Comparison of ENCODE assay signal across 8 cellular contexts in the genomic region with DNA sequence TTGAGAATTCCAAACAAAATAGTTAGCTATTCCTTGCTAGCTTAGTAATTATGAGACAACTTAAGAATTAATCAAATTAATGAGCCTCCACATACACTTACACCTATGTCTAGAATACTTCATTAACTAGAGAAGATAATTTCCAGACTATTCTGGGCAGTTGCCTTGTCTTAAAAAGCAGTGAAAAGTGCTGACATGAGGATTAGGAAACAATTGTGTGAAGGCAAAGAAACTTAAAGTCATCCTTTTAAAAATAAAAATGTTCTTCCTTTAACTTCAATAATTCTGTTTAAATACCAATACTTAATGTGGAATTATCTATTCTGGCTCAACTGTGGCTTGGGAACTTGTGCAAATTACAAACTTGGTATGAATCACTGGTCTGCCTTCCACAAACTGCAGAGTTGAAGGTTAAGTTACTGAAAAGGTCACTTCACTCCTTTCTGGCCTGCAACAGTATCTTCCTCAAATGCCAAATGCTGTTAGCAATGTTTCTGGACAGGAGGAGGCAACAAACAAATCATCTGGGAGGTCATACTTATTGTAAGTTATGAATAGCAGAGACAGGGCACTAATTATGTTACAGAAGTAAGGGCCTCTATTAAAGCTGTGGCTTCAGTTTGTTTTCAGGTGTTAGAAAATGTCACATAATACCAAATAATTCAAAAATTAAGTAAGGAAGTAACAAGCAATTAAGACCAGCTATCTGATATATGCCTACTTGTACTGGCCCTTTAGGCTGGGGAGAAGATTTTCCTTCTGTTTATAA. TPM values are rescaled to one million over a fixed set of nuclear protein-coding genes. Genes with fewer than 3 reads are reported as not detected.
DNase-seq lines count a peak whose midpoint lies in the region; ATAC-seq and TF ChIP-seq lines count a peak whose summit lies in the region.

No MANE protein-coding gene starts in this region.

- H3K9ac ChIP-seq in adipocyte (ENCODE audit: low read length): peak overlapping the region; percentile 35

- H3K27me3 Mint-ChIP-seq in activated CD4-positive, alpha-beta T cell treated with anti-CD3 and anti-CD28 coated beads, Interleukin-2, amount 10 ng/mL, durations not matched to agents 24 days and 14 days: no peaks in the 10 kb centered on the region

- no peak for ATAC-seq in HG02973 (IDR thresholded peaks at IDR 0.05; ENCODE audit: unreplicated experiment)

- H3K36me3 Mint-ChIP-seq in activated CD4-positive, alpha-beta T cell treated with anti-CD3 and anti-CD28 coated beads, Interleukin-2, amount 10 ng/mL, durations not matched to agents 24 days and 14 days (ENCODE audit: low read depth): peaks cover 30% of the 10 kb centered on the region

- DNase-seq in activated CD4-positive, alpha-beta T cell treated with anti-CD3 and anti-CD28 coated beads, Interleukin-2, amount 10 ng/mL, durations not matched to agents 24 days and 14 days: no peak
- no peak for DNase-seq in activated CD4-positive, alpha-beta T cell treated with anti-CD3 and anti-CD28 coated beads, Interleukin-2, amount 50 U/mL, for 48 hours
- DNase-seq in adipocyte (ENCODE audit: low read depth) (peak; percentile 69), left kidney (ENCODE audit: low read depth, low spot score) (peak; percentile 73), testis (peak; percentile 40), NCI-H2081 (lab: John Stamatoyannopoulos, UW) (no peak)
- DNase-seq in stimulated activated CD4-positive, alpha-beta T cell treated with anti-CD3 and anti-CD28 coated beads, Interleukin-2, amount 100 ng/mL, for 24 hours: no peak

- H3K9me3 ChIP-seq in adipocyte (ENCODE audit: control insufficient read depth, low read length): no peaks in the 10 kb centered on the region
- H3K9me3 ChIP-seq in testis: no peaks in the 10 kb centered on the region

- H3K27ac Mint-ChIP-seq in activated CD4-positive, alpha-beta T cell treated with anti-CD3 and anti-CD28 coated beads, Interleukin-2, amount 10 ng/mL, durations not matched to agents 24 days and 14 days: peak overlapping the region; percentile 80

- peaks cover 56% of the 10 kb centered on the region for H3K4me1 Mint-ChIP-seq in activated CD4-positive, alpha-beta T cell treated with anti-CD3 and anti-CD28 coated beads, Interleukin-2, amount 10 ng/mL, durations not matched to agents 24 days and 14 days

- TF ChIP-seq POLR2A in testis (IDR thresholded peaks at IDR 0.05): no peak

- no peak for TF ChIP-seq CTCF in testis (IDR thresholded peaks at IDR 0.05)

- intact Hi-C loops in activated CD4-positive, alpha-beta T cell treated with anti-CD3 and anti-CD28 coated beads, Interleukin-2, amount 10 ng/mL, durations not matched to agents 24 days and 14 days (cut with micrococcal nuclease): no loop called here
- intact Hi-C loops in testis (cut with DNase I; ENCODE audit: low total_unique reads): no loop called here

- H3K9me3 Mint-ChIP-seq in activated CD4-positive, alpha-beta T cell treated with anti-CD3 and anti-CD28 coated beads, Interleukin-2, amount 10 ng/mL, durations not matched to agents 24 days and 14 days: no peaks in the 10 kb centered on the region

- H3K4me3 ChIP-seq in adipocyte (ENCODE audit: low read length): peak overlapping the region; percentile 34
- no peak overlapping the region for H3K4me3 ChIP-seq in testis

- H3K36me3 ChIP-seq in adipocyte (ENCODE audit: control insufficient read depth, insufficient read depth, low read length, severe bottlenecking) (no peaks in the 10 kb centered on the region), testis (ENCODE audit: low read depth, missing control alignments) (no peaks in the 10 kb centered on the region)

- H3K27me3 ChIP-seq in adipocyte (replicated peaks; ENCODE audit: control insufficient read depth, insufficient read depth, low read length): no peaks in the 10 kb centered on the region
- no peaks in the 10 kb centered on the region for H3K27me3 ChIP-seq in testis

- peak overlapping the region; percentile 44 for H3K4me3 Mint-ChIP-seq in activated CD4-positive, alpha-beta T cell treated with anti-CD3 and anti-CD28 coated beads, Interleukin-2, amount 10 ng/mL, durations not matched to agents 24 days and 14 days

- H3K4me1 ChIP-seq in adipocyte (ENCODE audit: control insufficient read depth, insufficient read depth, low read length): peaks cover 62% of the 10 kb centered on the region
- H3K4me1 ChIP-seq in testis: peaks cover 30% of the 10 kb centered on the region

- H3K27ac ChIP-seq in testis: peak overlapping the region; percentile 47 to 65

RNA-seq across cellular contexts. Expression of gene PPTC7, which starts 19.2 kb away (rescaled TPM):
- 57.9 and 58.4 TPM in 2 replicates for total RNA-seq in activated CD4-positive, alpha-beta T cell treated with anti-CD3 and anti-CD28 coated beads, Interleukin-2, amount 10 ng/mL, durations not matched to agents 24 days and 14 days
- total RNA-seq in testis: 10 to 100 TPM; 29.0 to 30.8 TPM
- 23.7 TPM for polyA plus RNA-seq in testis (ENCODE audit: insufficient read depth, low read depth, low replicate concordance)

RNA-seq across cellular contexts. Expression of gene TCTN1, which starts 50.0 kb away (rescaled TPM):
- 11.7 and 15.4 TPM in 2 replicates for total RNA-seq in activated CD4-positive, alpha-beta T cell treated with anti-CD3 and anti-CD28 coated beads, Interleukin-2, amount 10 ng/mL, durations not matched to agents 24 days and 14 days
- 100 to 1,000 TPM in 1 of 2 donors, 10 to 100 TPM in 1; 75.3 to 109 TPM for total RNA-seq in testis
- 106 TPM for polyA plus RNA-seq in testis (ENCODE audit: insufficient read depth, low read depth, low replicate concordance)

Comparison
In these comparisons a context has a peak if more than half of its experiments do, and no peak if none do; other contexts are left out.
1. DNase-seq: peak in adipocyte (single experiment), left kidney (single experiment) and testis (single experiment); none in activated CD4-positive, alpha-beta T cell treated with anti-CD3 and anti-CD28 coated beads, Interleukin-2, amount 10 ng/mL, durations not matched to agents 24 days and 14 days (single experiment), activated CD4-positive, alpha-beta T cell treated with anti-CD3 and anti-CD28 coated beads, Interleukin-2, amount 50 U/mL, for 48 hours (0 of 2), NCI-H2081 (0 of 2) and stimulated activated CD4-positive, alpha-beta T cell treated with anti-CD3 and anti-CD28 coated beads, Interleukin-2, amount 100 ng/mL, for 24 hours (0 of 2).